In genomic region chr4:185771696-185772390, GRCh38 we compare ENCODE assay signal across 19 cellular contexts. TPM values are rescaled to one million over a fixed set of nuclear protein-coding genes. Genes with fewer than 3 reads are reported as not detected.
DNase-seq lines count a peak whose midpoint lies in the region; ATAC-seq, FAIRE-seq and TF ChIP-seq lines count a peak whose summit lies in the region.
"Had no signal": no experiment of that assay in that cellular context is flagged by ENCODE, and none has a peak within 500 bp of the region (broad histone marks: within the 10 kb centered on the region; RNA-seq: fewer than 3 reads in every experiment).

No MANE protein-coding gene starts in this region.

- peaks cover 0 to 2% of the 10 kb centered on the region in 2 donors for H3K36me3 ChIP-seq in body of pancreas (replicated peaks in 1 of 2; ENCODE audit: insufficient read depth in 1 of 2, low read depth in 2 of 2)
- peaks cover 0 to 2% of the 10 kb centered on the region in 2 experiments; a peak in 1 of 5 replicates for H3K36me3 ChIP-seq in HepG2 (replicated peaks in 1 of 2; ENCODE audit: control insufficient read depth in 1 of 2, insufficient read depth in 2 of 2, low read length in 2 of 2)
- no peaks in the 10 kb centered on the region for H3K36me3 ChIP-seq in subcutaneous abdominal adipose tissue (ENCODE audit: control insufficient read depth in 5 of 5, insufficient read depth in 5 of 5, low read length in 5 of 5)
- H3K36me3 ChIP-seq: BLaER1 treated with 17β-estradiol and CSF1 and Interleukin-3, amounts not matched to agents 10 nM and 100 nM had no signal

- TF ChIP-seq EP300 in HepG2 (IDR thresholded peaks at IDR 0.05; ENCODE audit: low read depth in 2 of 2, low read length in 2 of 2) (no peak), HepG2 (CRISPR knock-in tag; IDR thresholded peaks at IDR 0.05; ENCODE audit: borderline replicate concordance) (no peak)

- H3K79me2 ChIP-seq in HepG2 (ENCODE audit: insufficient read depth, low read length) = peaks cover 30% of the 10 kb centered on the region

- no peak for FAIRE-seq in HepG2 (lab: Jason Lieb, UNC)
- FAIRE-seq: GM18507 had no signal

- 0 out of 2 replicates have a peak overlapping the region, but pooled peaks have one; percentile 12 for H3K4me2 ChIP-seq in HepG2 (ENCODE audit: low read depth, low read length)

- H2AFZ ChIP-seq in HepG2 (ENCODE audit: low read length) = no peak overlapping the region

- WGBS in body of pancreas, 2 donors = 41 to 42% methylated on average over 7 of the region's 7 CpGs
- 94% methylated on average over 7 of the region's 7 CpGs for WGBS in HepG2 (ENCODE audit: low lambda C conversion rate)

- H3K9me3 ChIP-seq in body of pancreas (no peaks in the 10 kb centered on the region), HepG2 (ENCODE audit: low read length) (no peaks in the 10 kb centered on the region), subcutaneous abdominal adipose tissue (ENCODE audit: control insufficient read depth in 5 of 5, low read length in 5 of 5) (peaks cover 0 to 3% (median 0%) of the 10 kb centered on the region in 5 donors)

- H3K4me3 ChIP-seq in body of pancreas (no peak overlapping the region), HepG2 (replicated peaks in 1 of 3; ENCODE audit: insufficient read depth in 1 of 3, low read depth in 2 of 3, low read length in 3 of 3) (no peak overlapping the region), subcutaneous abdominal adipose tissue (ENCODE audit: low read depth in 1 of 5, low read length in 5 of 5) (peak overlapping the region in 3 of 5 donors; percentile 56 to 67 (median 62))
- H3K4me3 ChIP-seq: BLaER1 treated with 17β-estradiol and CSF1 and Interleukin-3, amounts not matched to agents 10 nM and 100 nM had no signal

- no peak for TF ChIP-seq CTCF in body of pancreas (IDR thresholded peaks at IDR 0.05)
- no peak for TF ChIP-seq CTCF in HepG2 (CRISPR knock-in tag; IDR thresholded peaks at IDR 0.05)

- intact Hi-C loops in body of pancreas (cut with DNase I) = no loop called here
- intact Hi-C loops in HepG2 (cut with micrococcal nuclease; ENCODE audit: unreplicated experiment) = no loop called here

- H4K20me1 ChIP-seq in HepG2 (ENCODE audit: insufficient read depth, low read length) = no peaks in the 10 kb centered on the region
- H4K20me1 ChIP-seq: BLaER1 treated with 17β-estradiol and CSF1 and Interleukin-3, amounts not matched to agents 10 nM and 100 nM had no signal

- H3K27ac ChIP-seq in body of pancreas (peak overlapping the region; percentile 77 to 90 (median 86)), HepG2 (ENCODE audit: extremely low read length, insufficient read depth, low read length) (peak overlapping the region; percentile 96), subcutaneous abdominal adipose tissue (ENCODE audit: low read depth, low read length) (peak overlapping the region; percentile 26), substantia nigra (ENCODE audit: low read depth, low read length, poor library complexity, severe bottlenecking) (no peak overlapping the region)
- H3K27ac ChIP-seq: BLaER1 treated with 17β-estradiol and CSF1 and Interleukin-3, amounts not matched to agents 10 nM and 100 nM had no signal

- no peak for TF ChIP-seq RAD21 in HepG2 (CRISPR knock-in tag; IDR thresholded peaks at IDR 0.05)

- ATAC-seq in body of pancreas (no peak), HepG2 (no peak), HG02885 (IDR thresholded peaks at IDR 0.05; ENCODE audit: poor library complexity, unreplicated experiment) (no peak), HG02610 (IDR thresholded peaks at IDR 0.05; ENCODE audit: unreplicated experiment) (no peak)

- in situ Hi-C loops in HepG2 (cut with HindIII; ENCODE audit: extremely low pct_ligation_motif_present, low pct_unique_long_range_greater_than_20kb) = no loop called here

- no peak for TF ChIP-seq POLR2A in body of pancreas (IDR thresholded peaks at IDR 0.05)
- no peak for TF ChIP-seq POLR2A in HepG2 (IDR thresholded peaks at IDR 0.05; ENCODE audit: insufficient read depth in 1 of 2, low read depth in 2 of 2, low read length in 2 of 2)

- H3K9ac ChIP-seq in HepG2 (ENCODE audit: insufficient read depth, low read depth, low read length) (no peak overlapping the region), subcutaneous abdominal adipose tissue (ENCODE audit: low read length in 5 of 5) (peak overlapping the region in 2 of 5 donors; percentile 17 to 50)
- H3K9ac ChIP-seq: BLaER1 treated with 17β-estradiol and CSF1 and Interleukin-3, amounts not matched to agents 10 nM and 100 nM had no signal

- POLR2A ChIA-PET in HepG2 (lab: Yijun Ruan, JAX) = interaction anchor here (5.0 kb wide), 1 partner anchor 60 kb away, joined by 57 read pairs; no protein-coding TSS in a partner anchor

- peak; percentile 74 for DNase-seq in GM03348 (ENCODE audit: low spot score)
- no peak for DNase-seq in body of pancreas
- DNase-seq in HepG2 (ENCODE audit: low spot score) = no peak
- no peak for DNase-seq in epidermal melanocyte (ENCODE audit: insufficient read length, low spot score)
- DNase-seq in substantia nigra (lab: John Stamatoyannopoulos, UW) = no peak
- DNase-seq: activated CD4-positive, CD25-positive, alpha-beta regulatory T cell; activated effector memory CD4-positive, alpha-beta T cell treated with Interleukin-2 at 50 U/mL for 16 hours; effector CD4-positive, alpha-beta T cell; foreskin melanocyte; KBM-7; mesendoderm; NCI-H1105 treated with DMSO at 0.1 percent for 48 hours; NK-92 treated with Interleukin-12 subunit alpha and Interleukin-12 subunit beta, amount 100 ng/mL, for 24 hours; stimulated activated naive CD4-positive, alpha-beta T cell had no signal

- H3K4me1 ChIP-seq in body of pancreas (peaks cover 53% of the 10 kb centered on the region), HepG2 (ENCODE audit: insufficient read depth, low read length) (peaks cover 58% of the 10 kb centered on the region), subcutaneous abdominal adipose tissue (ENCODE audit: control insufficient read depth in 5 of 5, insufficient read depth in 5 of 5, low read length in 5 of 5) (peaks cover 0 to 16% (median 0%) of the 10 kb centered on the region in 5 donors)

- CTCF ChIA-PET in HepG2 (lab: Yijun Ruan, JAX; ENCODE audit: low intra/inter-chr PET ratio, low total read pairs) = no interaction called here

- H3K27me3 ChIP-seq in body of pancreas (no peaks in the 10 kb centered on the region), HepG2 (ENCODE audit: control insufficient read depth in 1 of 2, insufficient read depth in 2 of 2, low read length in 2 of 2) (no peaks in the 10 kb centered on the region), subcutaneous abdominal adipose tissue (ENCODE audit: control insufficient read depth in 5 of 5, insufficient read depth in 4 of 5, low read length in 5 of 5) (peaks cover 0 to 6% (median 0%) of the 10 kb centered on the region in 5 donors)
- H3K27me3 ChIP-seq: BLaER1 treated with 17β-estradiol and CSF1 and Interleukin-3, amounts not matched to agents 10 nM and 100 nM had no signal

- BruUV-seq in HepG2 (replicated peaks; lab: Mats Ljungman, UMichigan) = no TSS peak

TF ChIP-seq in HepG2, 621 proteins besides CTCF, POLR2A, EP300 and RAD21:
- TF ChIP-seq SMARCC2 (IDR thresholded peaks at IDR 0.05) = no peak
- TF ChIP-seq CENPX (CRISPR knock-in tag; IDR thresholded peaks at IDR 0.05) = no peak

RNA-seq across cellular contexts. Expression of gene SORBS2, which starts 40.2 kb away (rescaled TPM):
- total RNA-seq in body of pancreas (100 to 1,000 TPM; 210 to 218 TPM), HepG2 (2016; rRNA removed; fragmentation: Illumina TruSeq; extraction: Trizol) (25.0 and 29.0 TPM in 2 replicates)
- total RNA-seq in HepG2 (2016; cell fraction: cytosol; rRNA removed; fragmentation: Illumina TruSeq; extraction: Trizol; ENCODE audit: low read depth) = 7.2 and 7.3 TPM in 2 replicates
- 26.0 and 26.2 TPM in 2 replicates for total RNA-seq in HepG2 (2016; cell fraction: insoluble cytoplasmic fraction; rRNA removed; fragmentation: Illumina TruSeq; extraction: Trizol)
- 12.8 and 16.4 TPM in 2 replicates for total RNA-seq in HepG2 (2016; cell fraction: membrane; rRNA removed; fragmentation: Illumina TruSeq; extraction: Trizol)
- total RNA-seq in HepG2 (2016; cell fraction: nucleus; rRNA removed; fragmentation: Illumina TruSeq; extraction: Trizol) = 62.8 and 62.9 TPM in 2 replicates
- polyA plus RNA-seq in HepG2 (2011; rRNA removed) = 55.9 and 80.5 TPM in 2 replicates
- polyA plus RNA-seq in HepG2 (2011; cell fraction: cytosol; rRNA removed) = 38.4 and 48.7 TPM in 2 replicates
- polyA plus RNA-seq in HepG2 (2011; cell fraction: nucleus; rRNA removed) = 61.7 and 83.9 TPM in 2 replicates
- 34.7 and 45.4 TPM in 2 replicates for polyA plus RNA-seq in HepG2 (2012)
- polyA plus RNA-seq in HepG2 (2016; cell fraction: cytosol; fragmentation: Illumina TruSeq; extraction: Trizol; ENCODE audit: low read depth) = 1.7 and 2.6 TPM in 2 replicates
- 29.6 and 32.7 TPM in 2 replicates for polyA plus RNA-seq in HepG2 (2016; cell fraction: insoluble cytoplasmic fraction; fragmentation: Illumina TruSeq; extraction: Trizol; ENCODE audit: low read depth)
- 9.9 and 11.6 TPM in 2 replicates for polyA plus RNA-seq in HepG2 (2016; cell fraction: membrane; fragmentation: Illumina TruSeq; extraction: Trizol; ENCODE audit: low read depth)
- 27.2 and 29.5 TPM in 2 replicates for polyA plus RNA-seq in HepG2 (2016; cell fraction: nucleus; fragmentation: Illumina TruSeq; extraction: Trizol; ENCODE audit: insufficient read depth, low read depth)
- polyA minus RNA-seq in HepG2 (2011; rRNA and poly(A)+ RNA removed; ENCODE audit: low replicate concordance) = 11.3 and 137 TPM in 2 replicates
- polyA minus RNA-seq in HepG2 (2011; cell fraction: cytosol; rRNA and poly(A)+ RNA removed) = 39.1 and 42.7 TPM in 2 replicates
- polyA minus RNA-seq in HepG2 (2011; cell fraction: nucleus; rRNA and poly(A)+ RNA removed) = 166 and 180 TPM in 2 replicates

Comparison
In these comparisons a context has a peak if more than half of its experiments do, and no peak if none do; other contexts are left out.
1. H3K4me3 ChIP-seq: peak in subcutaneous abdominal adipose tissue (3 of 5); none in body of pancreas (0 of 2) and HepG2 (0 of 3).